Comparison of ENCODE assay signal across 19 cellular contexts in the genomic region with DNA sequence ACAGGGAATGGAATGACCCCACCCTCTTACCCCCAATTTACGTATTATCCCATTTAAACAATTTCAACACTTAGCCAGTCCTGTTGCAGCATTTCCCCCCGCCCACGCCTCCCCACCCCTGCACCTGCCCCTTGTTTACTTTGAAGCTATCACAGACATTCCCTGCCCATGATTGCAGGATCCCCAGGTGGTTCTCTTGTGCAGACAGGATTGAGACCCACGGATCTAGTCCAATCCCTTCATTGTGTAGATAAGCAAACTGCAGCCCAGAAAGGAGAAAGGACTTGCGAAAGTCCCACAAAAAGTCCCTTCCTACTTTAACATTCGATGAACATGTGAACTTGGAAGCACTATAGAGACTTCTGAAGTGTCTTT. TPM values are rescaled to one million over a fixed set of nuclear protein-coding genes. Genes with fewer than 3 reads are reported as not detected.
DNase-seq lines count a peak whose midpoint lies in the region; ATAC-seq and TF ChIP-seq lines count a peak whose summit lies in the region.
"Had no signal": no experiment of that assay in that cellular context is flagged by ENCODE, and none has a peak within 500 bp of the region (broad histone marks: within the 10 kb centered on the region; RNA-seq: fewer than 3 reads in every experiment).

No MANE protein-coding gene starts in this region.

- no peaks in the 10 kb centered on the region for H3K27me3 ChIP-seq in heart left ventricle
- H3K27me3 ChIP-seq in right cardiac atrium (ENCODE audit: control insufficient read depth, insufficient read depth), result no peaks in the 10 kb centered on the region
- no peaks in the 10 kb centered on the region for H3K27me3 ChIP-seq in OCI-LY3 (ENCODE audit: low read depth, low read length)
- H3K27me3 ChIP-seq in left ventricle myocardium inferior (ENCODE audit: low read depth), result no peaks in the 10 kb centered on the region
- no peaks in the 10 kb centered on the region for H3K27me3 ChIP-seq in upper lobe of left lung
- H3K27me3 ChIP-seq in prostate gland (replicated peaks; ENCODE audit: insufficient read depth), result no peaks in the 10 kb centered on the region
- H3K27me3 ChIP-seq: adrenal gland had no signal

- intact Hi-C loops in heart left ventricle (cut with DNase I) (loop anchor here in 1 of 10 donors (5.0 to 10.0 kb wide), 2 partner anchors 40 to 238 kb away; partner anchors contain the start of genes EHBP1 and TMEM17), right cardiac atrium (cut with DNase I) (no loop called here), left ventricle myocardium inferior (cut with micrococcal nuclease) (no loop called here), CD14-positive monocyte (cut with micrococcal nuclease) (no loop called here), prostate gland (cut with DNase I) (no loop called here)

- TF ChIP-seq CTCF in heart left ventricle (IDR thresholded peaks at IDR 0.05) (no peak), OCI-LY3 (IDR thresholded peaks at IDR 0.05; ENCODE audit: low read depth, low read length) (no peak), left ventricle myocardium inferior (IDR thresholded peaks at IDR 0.05; ENCODE audit: borderline replicate concordance) (no peak), upper lobe of left lung (IDR thresholded peaks at IDR 0.05) (no peak), CD14-positive monocyte (IDR thresholded peaks at IDR 0.05) (no peak), omental fat pad (IDR thresholded peaks at IDR 0.05) (no peak), prostate gland (IDR thresholded peaks at IDR 0.05) (no peak)

- TF ChIP-seq EP300 in upper lobe of left lung (IDR thresholded peaks at IDR 0.05), result no peak

- H3K4me2 ChIP-seq in OCI-LY3 (ENCODE audit: low read length), result no peak overlapping the region

- no peak for DNase-seq in heart left ventricle
- DNase-seq in right cardiac atrium, result no peak
- DNase-seq in left ventricle myocardium inferior, result no peak
- no peak for DNase-seq in upper lobe of left lung
- DNase-seq in CD14-positive monocyte (ENCODE audit: low spot score), result no peak
- no peak for DNase-seq in omental fat pad (ENCODE audit: low spot score)
- no peak for DNase-seq in prostate gland (ENCODE audit: low spot score)
- DNase-seq: activated B cell treated with CpG ODN at 0.5 μM for 24 hours; activated CD8-positive, alpha-beta memory T cell treated with anti-CD3 and anti-CD28 coated beads for 24 hours; adrenal gland; HFFc6; KBM-7; NCI-H1694; nucleus accumbens; stimulated activated naive CD8-positive, alpha-beta T cell treated with anti-CD3 and anti-CD28 coated beads, Interleukin-15, Interleukin-2, amounts not matched to agents 100 U/mL and 50 U/mL, for 24 hours; T-cell had no signal

- no peak overlapping the region for H3K9ac ChIP-seq in OCI-LY3 (ENCODE audit: low read length)

- H3K27me3 Mint-ChIP-seq in CD14-positive monocyte (ENCODE audit: low read depth in 3 of 3), result peaks cover 0 to 2% (median 0%) of the 10 kb centered on the region in 3 donors
- H3K27me3 Mint-ChIP-seq: central memory CD8-positive, alpha-beta T cell had no signal

- WGBS in heart left ventricle, 4 donors, result 77 to 78% (median 77%) methylated on average over 6 of the region's 6 CpGs
- 70% methylated on average over 6 of the region's 6 CpGs for WGBS in right cardiac atrium
- WGBS in upper lobe of left lung, 2 donors, result 51 to 56% methylated on average over 6 of the region's 6 CpGs
- 59% methylated on average over 6 of the region's 6 CpGs for WGBS in prostate gland

- ATAC-seq in heart left ventricle (no peak), right cardiac atrium (no peak), upper lobe of left lung (ENCODE audit: low FRiP score in 2 of 2) (no peak), omental fat pad (ENCODE audit: low FRiP score) (no peak)
- ATAC-seq: activated T-helper 17 cell treated with anti-CD3 and anti-CD28 coated beads, Interleukin-2, amount 50 U/mL, for 72 hours; stimulated activated naive CD8-positive, alpha-beta T cell treated with anti-CD3 and anti-CD28 coated beads, Interleukin-15, Interleukin-2, amounts not matched to agents 100 U/mL and 50 U/mL, for 24 hours; T-cell had no signal

- peaks cover 24% of the 10 kb centered on the region for H3K4me1 Mint-ChIP-seq in CD14-positive monocyte
- H3K4me1 Mint-ChIP-seq: activated B cell treated with CpG ODN at 0.5 μM for 24 hours; activated T-helper 17 cell treated with anti-CD3 and anti-CD28 coated beads, Interleukin-2, amount 50 U/mL, for 72 hours; central memory CD8-positive, alpha-beta T cell; T-cell had no signal

- TF ChIP-seq POLR2A in heart left ventricle (IDR thresholded peaks at IDR 0.05), result no peak
- TF ChIP-seq POLR2A in upper lobe of left lung (IDR thresholded peaks at IDR 0.05), result no peak
- TF ChIP-seq POLR2A in prostate gland (IDR thresholded peaks at IDR 0.05), result no peak

- H3K4me1 ChIP-seq in heart left ventricle (peaks cover 0 to 30% (median 8%) of the 10 kb centered on the region in 12 donors), right cardiac atrium (ENCODE audit: control insufficient read depth, insufficient read depth, low read length) (peaks cover 5% of the 10 kb centered on the region), OCI-LY3 (ENCODE audit: low read length) (peaks cover 10% of the 10 kb centered on the region; the same call in 1 of the 2 replicates), left ventricle myocardium inferior (peaks cover 23% of the 10 kb centered on the region), upper lobe of left lung (peaks cover 0 to 44% (median 18%) of the 10 kb centered on the region in 4 donors), prostate gland (replicated peaks) (no peaks in the 10 kb centered on the region)
- H3K4me1 ChIP-seq: adrenal gland had no signal

- no peaks in the 10 kb centered on the region for H3K79me2 ChIP-seq in OCI-LY3 (ENCODE audit: low read length)

- no peaks in the 10 kb centered on the region for H3K36me3 Mint-ChIP-seq in CD14-positive monocyte
- H3K36me3 Mint-ChIP-seq: T-cell had no signal

- H3K4me3 Mint-ChIP-seq in CD14-positive monocyte, result no peak overlapping the region
- H3K4me3 Mint-ChIP-seq: activated B cell treated with CpG ODN at 0.5 μM for 24 hours; activated T-helper 17 cell treated with anti-CD3 and anti-CD28 coated beads, Interleukin-2, amount 50 U/mL, for 72 hours; central memory CD8-positive, alpha-beta T cell; HFFc6; T-cell had no signal

- H4K20me1 ChIP-seq in OCI-LY3 (ENCODE audit: insufficient read depth, low read length), result no peaks in the 10 kb centered on the region

- no peaks in the 10 kb centered on the region for H3K9me3 Mint-ChIP-seq in CD14-positive monocyte
- H3K9me3 Mint-ChIP-seq: activated B cell treated with CpG ODN at 0.5 μM for 24 hours; activated T-helper 17 cell treated with anti-CD3 and anti-CD28 coated beads, Interleukin-2, amount 50 U/mL, for 72 hours; central memory CD8-positive, alpha-beta T cell; HFFc6; T-cell had no signal

- 0 out of 2 replicates have a peak overlapping the region, but pooled peaks have one; percentile 49 for H2AFZ ChIP-seq in OCI-LY3 (ENCODE audit: low read depth, low read length)

- H3K4me3 ChIP-seq in heart left ventricle (no peak overlapping the region), right cardiac atrium (ENCODE audit: low read length) (no peak overlapping the region), OCI-LY3 (ENCODE audit: low read length) (no peak overlapping the region), left ventricle myocardium inferior (no peak overlapping the region), upper lobe of left lung (no peak overlapping the region), prostate gland (no peak overlapping the region)
- H3K4me3 ChIP-seq: adrenal gland had no signal

- no peak overlapping the region for H3K27ac Mint-ChIP-seq in CD14-positive monocyte
- H3K27ac Mint-ChIP-seq: activated B cell treated with CpG ODN at 0.5 μM for 24 hours; activated T-helper 17 cell treated with anti-CD3 and anti-CD28 coated beads, Interleukin-2, amount 50 U/mL, for 72 hours; HFFc6; T-cell had no signal

- H3K36me3 ChIP-seq in heart left ventricle (no peaks in the 10 kb centered on the region), OCI-LY3 (replicated peaks; ENCODE audit: low read depth, low read length) (no peaks in the 10 kb centered on the region), left ventricle myocardium inferior (no peaks in the 10 kb centered on the region), upper lobe of left lung (no peaks in the 10 kb centered on the region), prostate gland (no peaks in the 10 kb centered on the region)
- H3K36me3 ChIP-seq: adrenal gland had no signal

- H3K27ac ChIP-seq in heart left ventricle, result peak overlapping the region in 7 of 12 donors; percentile 26 to 72 (median 55)
- H3K27ac ChIP-seq in right cardiac atrium (ENCODE audit: low read length), result no peak overlapping the region
- no peak overlapping the region for H3K27ac ChIP-seq in OCI-LY3 (ENCODE audit: low read length)
- H3K27ac ChIP-seq in left ventricle myocardium inferior (replicated peaks), result peak overlapping the region; percentile 69
- peak overlapping the region in 3 of 4 donors; percentile 35 to 52 (median 40) for H3K27ac ChIP-seq in upper lobe of left lung
- no peak overlapping the region for H3K27ac ChIP-seq in prostate gland
- H3K27ac ChIP-seq: adrenal gland had no signal

- no peaks in the 10 kb centered on the region for H3K9me3 ChIP-seq in heart left ventricle
- H3K9me3 ChIP-seq in right cardiac atrium (ENCODE audit: control insufficient read depth, low read length), result no peaks in the 10 kb centered on the region
- H3K9me3 ChIP-seq in OCI-LY3 (ENCODE audit: insufficient read depth, low read length), result no peaks in the 10 kb centered on the region
- H3K9me3 ChIP-seq in left ventricle myocardium inferior (replicated peaks), result no peaks in the 10 kb centered on the region
- H3K9me3 ChIP-seq in upper lobe of left lung, result no peaks in the 10 kb centered on the region
- no peaks in the 10 kb centered on the region for H3K9me3 ChIP-seq in prostate gland
- H3K9me3 ChIP-seq: adrenal gland had no signal

RNA-seq across cellular contexts. Expression of gene TMEM17, which starts 38.9 kb away (rescaled TPM):
- 1 to 10 TPM; 1.2 to 2.3 (median 1.6) TPM for total RNA-seq in heart left ventricle
- polyA plus RNA-seq in heart left ventricle, result 1 to 10 TPM in 1 of 2 donors, under 1 TPM in 1; 0.80 to 1.1 TPM
- total RNA-seq in right cardiac atrium, result 1 to 10 TPM; 1.5 to 2.9 (median 1.7) TPM
- polyA plus RNA-seq in right cardiac atrium, result 2.0 TPM
- total RNA-seq in left ventricle myocardium inferior, result 2.2 TPM
- 1 to 10 TPM; 1.0 to 4.7 (median 2.2) TPM for total RNA-seq in upper lobe of left lung
- under 1 TPM; 0.10 to 0.26 TPM for polyA plus RNA-seq in CD14-positive monocyte
- total RNA-seq in omental fat pad, result 1 to 10 TPM in 3 of 4 donors, under 1 TPM in 1; 0.95 to 1.5 (median 1.2) TPM
- 1 to 10 TPM; 2.6 to 4.0 TPM for total RNA-seq in prostate gland
- total RNA-seq: activated B cell treated with CpG ODN at 0.5 μM for 24 hours had no signal

Comparison
In these comparisons a context has a peak if more than half of its experiments do, and no peak if none do; other contexts are left out.
1. H3K27ac ChIP-seq: peak in heart left ventricle (7 of 12), left ventricle myocardium inferior (single experiment) and upper lobe of left lung (3 of 4); none in right cardiac atrium (single experiment), OCI-LY3 (single experiment) and prostate gland (0 of 2).